In the genomic region with DNA sequence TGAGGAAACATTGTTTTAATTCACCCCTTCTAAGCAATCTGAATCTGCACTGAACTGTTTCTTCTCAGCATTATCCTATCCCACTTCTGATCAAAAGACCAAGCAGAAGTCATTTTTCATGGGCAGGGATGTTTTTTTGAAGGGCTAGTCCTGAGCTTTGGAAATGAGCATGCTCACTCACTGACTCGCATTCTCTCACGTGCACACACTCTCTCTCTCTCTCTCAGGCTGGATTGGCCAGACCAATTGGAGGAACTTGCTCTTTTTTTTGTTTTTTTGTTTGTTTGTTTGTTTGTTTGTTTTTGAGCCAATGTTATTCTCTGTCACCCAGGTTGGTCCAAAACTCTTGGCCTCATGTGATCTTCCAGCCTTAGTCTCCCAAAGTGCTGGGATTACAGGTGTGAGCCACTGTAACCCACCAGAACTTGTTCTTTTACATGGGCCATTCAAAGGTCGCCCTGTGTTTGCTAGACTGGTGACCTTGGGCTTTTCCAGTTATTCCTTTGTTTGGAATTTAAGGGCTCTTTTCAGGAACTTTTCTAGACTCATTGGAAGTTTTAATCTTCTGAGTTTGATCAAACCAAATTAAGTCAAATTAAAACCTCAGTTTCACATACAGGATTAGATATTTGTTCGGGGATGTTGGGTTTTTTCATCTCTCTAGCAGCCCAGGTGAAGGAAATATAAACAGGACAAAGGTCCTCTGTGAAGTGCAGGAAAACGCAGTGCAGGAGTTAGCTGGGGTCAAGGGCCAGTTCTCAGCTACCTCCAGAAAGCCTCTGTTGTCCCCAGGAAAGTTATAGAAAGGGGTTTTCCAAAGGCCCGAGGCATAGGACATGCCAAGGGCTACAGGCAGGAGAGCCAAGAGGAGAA, we compare ENCODE assay signal across 1 cellular context.
TF ChIP-seq lines count a peak whose summit lies in the region.

No MANE protein-coding gene starts in this region.

TF ChIP-seq in HepG2, 621 proteins besides CTCF, POLR2A, EP300 and RAD21 (continues in another document):
- TF ChIP-seq, protein P1, sequence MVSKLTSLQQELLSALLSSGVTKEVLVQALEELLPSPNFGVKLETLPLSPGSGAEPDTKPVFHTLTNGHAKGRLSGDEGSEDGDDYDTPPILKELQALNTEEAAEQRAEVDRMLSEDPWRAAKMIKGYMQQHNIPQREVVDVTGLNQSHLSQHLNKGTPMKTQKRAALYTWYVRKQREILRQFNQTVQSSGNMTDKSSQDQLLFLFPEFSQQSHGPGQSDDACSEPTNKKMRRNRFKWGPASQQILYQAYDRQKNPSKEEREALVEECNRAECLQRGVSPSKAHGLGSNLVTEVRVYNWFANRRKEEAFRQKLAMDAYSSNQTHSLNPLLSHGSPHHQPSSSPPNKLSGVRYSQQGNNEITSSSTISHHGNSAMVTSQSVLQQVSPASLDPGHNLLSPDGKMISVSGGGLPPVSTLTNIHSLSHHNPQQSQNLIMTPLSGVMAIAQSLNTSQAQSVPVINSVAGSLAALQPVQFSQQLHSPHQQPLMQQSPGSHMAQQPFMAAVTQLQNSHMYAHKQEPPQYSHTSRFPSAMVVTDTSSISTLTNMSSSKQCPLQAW (CRISPR knock-in tag; IDR thresholded peaks at IDR 0.05), result 0 out of 2 replicates have a peak, but pooled peaks have one; percentile 30
- TF ChIP-seq TBX2 (CRISPR knock-in tag; IDR thresholded peaks at IDR 0.05; ENCODE audit: borderline replicate concordance), result peak; percentile 70; the same call in 1 of the 2 replicates
- no peak for TF ChIP-seq MAFF (IDR thresholded peaks at IDR 0.05; ENCODE audit: low read depth, low read length)
- TF ChIP-seq, protein P2, sequence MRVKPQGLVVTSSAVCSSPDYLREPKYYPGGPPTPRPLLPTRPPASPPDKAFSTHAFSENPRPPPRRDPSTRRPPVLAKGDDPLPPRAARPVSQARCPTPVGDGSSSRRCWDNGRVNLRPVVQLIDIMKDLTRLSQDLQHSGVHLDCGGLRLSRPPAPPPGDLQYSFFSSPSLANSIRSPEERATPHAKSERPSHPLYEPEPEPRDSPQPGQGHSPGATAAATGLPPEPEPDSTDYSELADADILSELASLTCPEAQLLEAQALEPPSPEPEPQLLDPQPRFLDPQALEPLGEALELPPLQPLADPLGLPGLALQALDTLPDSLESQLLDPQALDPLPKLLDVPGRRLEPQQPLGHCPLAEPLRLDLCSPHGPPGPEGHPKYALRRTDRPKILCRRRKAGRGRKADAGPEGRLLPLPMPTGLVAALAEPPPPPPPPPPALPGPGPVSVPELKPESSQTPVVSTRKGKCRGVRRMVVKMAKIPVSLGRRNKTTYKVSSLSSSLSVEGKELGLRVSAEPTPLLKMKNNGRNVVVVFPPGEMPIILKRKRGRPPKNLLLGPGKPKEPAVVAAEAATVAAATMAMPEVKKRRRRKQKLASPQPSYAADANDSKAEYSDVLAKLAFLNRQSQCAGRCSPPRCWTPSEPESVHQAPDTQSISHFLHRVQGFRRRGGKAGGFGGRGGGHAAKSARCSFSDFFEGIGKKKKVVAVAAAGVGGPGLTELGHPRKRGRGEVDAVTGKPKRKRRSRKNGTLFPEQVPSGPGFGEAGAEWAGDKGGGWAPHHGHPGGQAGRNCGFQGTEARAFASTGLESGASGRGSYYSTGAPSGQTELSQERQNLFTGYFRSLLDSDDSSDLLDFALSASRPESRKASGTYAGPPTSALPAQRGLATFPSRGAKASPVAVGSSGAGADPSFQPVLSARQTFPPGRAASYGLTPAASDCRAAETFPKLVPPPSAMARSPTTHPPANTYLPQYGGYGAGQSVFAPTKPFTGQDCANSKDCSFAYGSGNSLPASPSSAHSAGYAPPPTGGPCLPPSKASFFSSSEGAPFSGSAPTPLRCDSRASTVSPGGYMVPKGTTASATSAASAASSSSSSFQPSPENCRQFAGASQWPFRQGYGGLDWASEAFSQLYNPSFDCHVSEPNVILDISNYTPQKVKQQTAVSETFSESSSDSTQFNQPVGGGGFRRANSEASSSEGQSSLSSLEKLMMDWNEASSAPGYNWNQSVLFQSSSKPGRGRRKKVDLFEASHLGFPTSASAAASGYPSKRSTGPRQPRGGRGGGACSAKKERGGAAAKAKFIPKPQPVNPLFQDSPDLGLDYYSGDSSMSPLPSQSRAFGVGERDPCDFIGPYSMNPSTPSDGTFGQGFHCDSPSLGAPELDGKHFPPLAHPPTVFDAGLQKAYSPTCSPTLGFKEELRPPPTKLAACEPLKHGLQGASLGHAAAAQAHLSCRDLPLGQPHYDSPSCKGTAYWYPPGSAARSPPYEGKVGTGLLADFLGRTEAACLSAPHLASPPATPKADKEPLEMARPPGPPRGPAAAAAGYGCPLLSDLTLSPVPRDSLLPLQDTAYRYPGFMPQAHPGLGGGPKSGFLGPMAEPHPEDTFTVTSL (CRISPR knock-in tag; IDR thresholded peaks at IDR 0.05; ENCODE audit: borderline replicate concordance), result peak; percentile 62; the same call in 1 of the 2 replicates
- peak; percentile 71 for TF ChIP-seq HNF4A (CRISPR knock-in tag; IDR thresholded peaks at IDR 0.05)
- 0 out of 2 replicates have a peak, but pooled peaks have one; percentile 31 for TF ChIP-seq ZNF264 (CRISPR knock-in tag; IDR thresholded peaks at IDR 0.05)
- 0 out of 2 replicates have a peak, but pooled peaks have one; percentile 16 for TF ChIP-seq ARNT2 (CRISPR knock-in tag; IDR thresholded peaks at IDR 0.05; ENCODE audit: low read depth)
- 0 out of 2 replicates have a peak, but pooled peaks have one; percentile 21 for TF ChIP-seq ZMYM2 (CRISPR knock-in tag; IDR thresholded peaks at IDR 0.05)
- TF ChIP-seq BCL6 (CRISPR knock-in tag; IDR thresholded peaks at IDR 0.05), result peak; percentile 98
- TF ChIP-seq ZNF335 (CRISPR knock-in tag; IDR thresholded peaks at IDR 0.05), result no peak
- TF ChIP-seq, protein P3, sequence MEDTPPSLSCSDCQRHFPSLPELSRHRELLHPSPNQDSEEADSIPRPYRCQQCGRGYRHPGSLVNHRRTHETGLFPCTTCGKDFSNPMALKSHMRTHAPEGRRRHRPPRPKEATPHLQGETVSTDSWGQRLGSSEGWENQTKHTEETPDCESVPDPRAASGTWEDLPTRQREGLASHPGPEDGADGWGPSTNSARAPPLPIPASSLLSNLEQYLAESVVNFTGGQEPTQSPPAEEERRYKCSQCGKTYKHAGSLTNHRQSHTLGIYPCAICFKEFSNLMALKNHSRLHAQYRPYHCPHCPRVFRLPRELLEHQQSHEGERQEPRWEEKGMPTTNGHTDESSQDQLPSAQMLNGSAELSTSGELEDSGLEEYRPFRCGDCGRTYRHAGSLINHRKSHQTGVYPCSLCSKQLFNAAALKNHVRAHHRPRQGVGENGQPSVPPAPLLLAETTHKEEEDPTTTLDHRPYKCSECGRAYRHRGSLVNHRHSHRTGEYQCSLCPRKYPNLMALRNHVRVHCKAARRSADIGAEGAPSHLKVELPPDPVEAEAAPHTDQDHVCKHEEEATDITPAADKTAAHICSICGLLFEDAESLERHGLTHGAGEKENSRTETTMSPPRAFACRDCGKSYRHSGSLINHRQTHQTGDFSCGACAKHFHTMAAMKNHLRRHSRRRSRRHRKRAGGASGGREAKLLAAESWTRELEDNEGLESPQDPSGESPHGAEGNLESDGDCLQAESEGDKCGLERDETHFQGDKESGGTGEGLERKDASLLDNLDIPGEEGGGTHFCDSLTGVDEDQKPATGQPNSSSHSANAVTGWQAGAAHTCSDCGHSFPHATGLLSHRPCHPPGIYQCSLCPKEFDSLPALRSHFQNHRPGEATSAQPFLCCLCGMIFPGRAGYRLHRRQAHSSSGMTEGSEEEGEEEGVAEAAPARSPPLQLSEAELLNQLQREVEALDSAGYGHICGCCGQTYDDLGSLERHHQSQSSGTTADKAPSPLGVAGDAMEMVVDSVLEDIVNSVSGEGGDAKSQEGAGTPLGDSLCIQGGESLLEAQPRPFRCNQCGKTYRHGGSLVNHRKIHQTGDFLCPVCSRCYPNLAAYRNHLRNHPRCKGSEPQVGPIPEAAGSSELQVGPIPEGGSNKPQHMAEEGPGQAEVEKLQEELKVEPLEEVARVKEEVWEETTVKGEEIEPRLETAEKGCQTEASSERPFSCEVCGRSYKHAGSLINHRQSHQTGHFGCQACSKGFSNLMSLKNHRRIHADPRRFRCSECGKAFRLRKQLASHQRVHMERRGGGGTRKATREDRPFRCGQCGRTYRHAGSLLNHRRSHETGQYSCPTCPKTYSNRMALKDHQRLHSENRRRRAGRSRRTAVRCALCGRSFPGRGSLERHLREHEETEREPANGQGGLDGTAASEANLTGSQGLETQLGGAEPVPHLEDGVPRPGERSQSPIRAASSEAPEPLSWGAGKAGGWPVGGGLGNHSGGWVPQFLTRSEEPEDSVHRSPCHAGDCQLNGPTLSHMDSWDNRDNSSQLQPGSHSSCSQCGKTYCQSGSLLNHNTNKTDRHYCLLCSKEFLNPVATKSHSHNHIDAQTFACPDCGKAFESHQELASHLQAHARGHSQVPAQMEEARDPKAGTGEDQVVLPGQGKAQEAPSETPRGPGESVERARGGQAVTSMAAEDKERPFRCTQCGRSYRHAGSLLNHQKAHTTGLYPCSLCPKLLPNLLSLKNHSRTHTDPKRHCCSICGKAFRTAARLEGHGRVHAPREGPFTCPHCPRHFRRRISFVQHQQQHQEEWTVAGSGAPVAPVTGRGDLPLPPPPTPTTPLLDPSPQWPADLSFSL (CRISPR knock-in tag; IDR thresholded peaks at IDR 0.05), result no peak
- TF ChIP-seq HDAC1 (CRISPR knock-in tag; IDR thresholded peaks at IDR 0.05), result peak; percentile 21; the same call in 1 of the 2 replicates
- peak; percentile 39; the same call in 1 of the 2 replicates for TF ChIP-seq ISL2 (CRISPR knock-in tag; IDR thresholded peaks at IDR 0.05)
- TF ChIP-seq, protein P4, sequence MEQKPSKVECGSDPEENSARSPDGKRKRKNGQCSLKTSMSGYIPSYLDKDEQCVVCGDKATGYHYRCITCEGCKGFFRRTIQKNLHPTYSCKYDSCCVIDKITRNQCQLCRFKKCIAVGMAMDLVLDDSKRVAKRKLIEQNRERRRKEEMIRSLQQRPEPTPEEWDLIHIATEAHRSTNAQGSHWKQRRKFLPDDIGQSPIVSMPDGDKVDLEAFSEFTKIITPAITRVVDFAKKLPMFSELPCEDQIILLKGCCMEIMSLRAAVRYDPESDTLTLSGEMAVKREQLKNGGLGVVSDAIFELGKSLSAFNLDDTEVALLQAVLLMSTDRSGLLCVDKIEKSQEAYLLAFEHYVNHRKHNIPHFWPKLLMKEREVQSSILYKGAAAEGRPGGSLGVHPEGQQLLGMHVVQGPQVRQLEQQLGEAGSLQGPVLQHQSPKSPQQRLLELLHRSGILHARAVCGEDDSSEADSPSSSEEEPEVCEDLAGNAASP (CRISPR knock-in tag; IDR thresholded peaks at IDR 0.05; ENCODE audit: borderline replicate concordance), result peak; percentile 79; the same call in 1 of the 2 replicates
- TF ChIP-seq KAT7 (CRISPR knock-in tag; IDR thresholded peaks at IDR 0.05; ENCODE audit: borderline replicate concordance), result no peak
- TF ChIP-seq NFIC (IDR thresholded peaks at IDR 0.05; ENCODE audit: low read length), result peak; percentile 79; the same call in 1 of the 2 replicates
- TF ChIP-seq, protein P5, sequence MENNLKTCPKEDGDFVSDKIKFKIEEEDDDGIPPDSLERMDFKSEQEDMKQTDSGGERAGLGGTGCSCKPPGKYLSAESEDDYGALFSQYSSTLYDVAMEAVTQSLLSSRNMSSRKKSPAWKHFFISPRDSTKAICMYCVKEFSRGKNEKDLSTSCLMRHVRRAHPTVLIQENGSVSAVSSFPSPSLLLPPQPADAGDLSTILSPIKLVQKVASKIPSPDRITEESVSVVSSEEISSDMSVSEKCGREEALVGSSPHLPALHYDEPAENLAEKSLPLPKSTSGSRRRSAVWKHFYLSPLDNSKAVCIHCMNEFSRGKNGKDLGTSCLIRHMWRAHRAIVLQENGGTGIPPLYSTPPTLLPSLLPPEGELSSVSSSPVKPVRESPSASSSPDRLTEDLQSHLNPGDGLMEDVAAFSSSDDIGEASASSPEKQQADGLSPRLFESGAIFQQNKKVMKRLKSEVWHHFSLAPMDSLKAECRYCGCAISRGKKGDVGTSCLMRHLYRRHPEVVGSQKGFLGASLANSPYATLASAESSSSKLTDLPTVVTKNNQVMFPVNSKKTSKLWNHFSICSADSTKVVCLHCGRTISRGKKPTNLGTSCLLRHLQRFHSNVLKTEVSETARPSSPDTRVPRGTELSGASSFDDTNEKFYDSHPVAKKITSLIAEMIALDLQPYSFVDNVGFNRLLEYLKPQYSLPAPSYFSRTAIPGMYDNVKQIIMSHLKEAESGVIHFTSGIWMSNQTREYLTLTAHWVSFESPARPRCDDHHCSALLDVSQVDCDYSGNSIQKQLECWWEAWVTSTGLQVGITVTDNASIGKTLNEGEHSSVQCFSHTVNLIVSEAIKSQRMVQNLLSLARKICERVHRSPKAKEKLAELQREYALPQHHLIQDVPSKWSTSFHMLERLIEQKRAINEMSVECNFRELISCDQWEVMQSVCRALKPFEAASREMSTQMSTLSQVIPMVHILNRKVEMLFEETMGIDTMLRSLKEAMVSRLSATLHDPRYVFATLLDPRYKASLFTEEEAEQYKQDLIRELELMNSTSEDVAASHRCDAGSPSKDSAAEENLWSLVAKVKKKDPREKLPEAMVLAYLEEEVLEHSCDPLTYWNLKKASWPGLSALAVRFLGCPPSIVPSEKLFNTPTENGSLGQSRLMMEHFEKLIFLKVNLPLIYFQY (CRISPR knock-in tag; IDR thresholded peaks at IDR 0.05; ENCODE audit: borderline replicate concordance), result peak; percentile 38; the same call in 1 of the 2 replicates
- TF ChIP-seq SAP130 (CRISPR knock-in tag; IDR thresholded peaks at IDR 0.05; ENCODE audit: low read depth), result peak; percentile 50
- no peak for TF ChIP-seq GTF3A (CRISPR knock-in tag; conservative IDR thresholded peaks at IDR 0.05)
- TF ChIP-seq HNF4G (IDR thresholded peaks at IDR 0.05; ENCODE audit: borderline replicate concordance, low read depth, low read length), result peak; percentile 23; the same call in 1 of the 2 replicates
- peak; percentile 69; the same call in 1 of the 2 replicates for TF ChIP-seq HNF4G (CRISPR knock-in tag; IDR thresholded peaks at IDR 0.05; ENCODE audit: borderline replicate concordance, low read depth)
- TF ChIP-seq NFYB (CRISPR knock-in tag; IDR thresholded peaks at IDR 0.05), result 0 out of 2 replicates have a peak, but pooled peaks have one; percentile 23
- no peak; the same call in 1 of the 2 replicates for TF ChIP-seq KDM2A (CRISPR knock-in tag; IDR thresholded peaks at IDR 0.05; ENCODE audit: borderline replicate concordance, low read depth)
- peak; percentile 28; the same call in 1 of the 2 replicates for TF ChIP-seq ZNF143 (CRISPR knock-in tag; IDR thresholded peaks at IDR 0.05)
- TF ChIP-seq GATAD2A (CRISPR knock-in tag; IDR thresholded peaks at IDR 0.05), result peak; percentile 73
- TF ChIP-seq NCOR1 (IDR thresholded peaks at IDR 0.05; ENCODE audit: borderline replicate concordance, low read length), result peak; percentile 90
- 0 out of 2 replicates have a peak, but pooled peaks have one; percentile 26 for TF ChIP-seq ZNF788 (CRISPR knock-in tag; IDR thresholded peaks at IDR 0.05; ENCODE audit: borderline replicate concordance)
- TF ChIP-seq GLI4 (CRISPR knock-in tag; IDR thresholded peaks at IDR 0.05; ENCODE audit: borderline replicate concordance), result no peak
- peak; percentile 31 for TF ChIP-seq MED1 (CRISPR knock-in tag; IDR thresholded peaks at IDR 0.05)
- TF ChIP-seq SALL1 (CRISPR knock-in tag; IDR thresholded peaks at IDR 0.05), result peak; percentile 59
- TF ChIP-seq NR2C2 (CRISPR knock-in tag; IDR thresholded peaks at IDR 0.05; ENCODE audit: borderline replicate concordance), result 0 out of 2 replicates have a peak, but pooled peaks have one; percentile 14
- TF ChIP-seq, protein P6, sequence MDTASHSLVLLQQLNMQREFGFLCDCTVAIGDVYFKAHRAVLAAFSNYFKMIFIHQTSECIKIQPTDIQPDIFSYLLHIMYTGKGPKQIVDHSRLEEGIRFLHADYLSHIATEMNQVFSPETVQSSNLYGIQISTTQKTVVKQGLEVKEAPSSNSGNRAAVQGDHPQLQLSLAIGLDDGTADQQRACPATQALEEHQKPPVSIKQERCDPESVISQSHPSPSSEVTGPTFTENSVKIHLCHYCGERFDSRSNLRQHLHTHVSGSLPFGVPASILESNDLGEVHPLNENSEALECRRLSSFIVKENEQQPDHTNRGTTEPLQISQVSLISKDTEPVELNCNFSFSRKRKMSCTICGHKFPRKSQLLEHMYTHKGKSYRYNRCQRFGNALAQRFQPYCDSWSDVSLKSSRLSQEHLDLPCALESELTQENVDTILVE (CRISPR knock-in tag; IDR thresholded peaks at IDR 0.05), result no peak
- TF ChIP-seq ZNF605 (CRISPR knock-in tag; IDR thresholded peaks at IDR 0.05), result peak; percentile 29; the same call in 1 of the 2 replicates
